2 cellular contexts compared by ENCODE assay signal in the genomic region with DNA sequence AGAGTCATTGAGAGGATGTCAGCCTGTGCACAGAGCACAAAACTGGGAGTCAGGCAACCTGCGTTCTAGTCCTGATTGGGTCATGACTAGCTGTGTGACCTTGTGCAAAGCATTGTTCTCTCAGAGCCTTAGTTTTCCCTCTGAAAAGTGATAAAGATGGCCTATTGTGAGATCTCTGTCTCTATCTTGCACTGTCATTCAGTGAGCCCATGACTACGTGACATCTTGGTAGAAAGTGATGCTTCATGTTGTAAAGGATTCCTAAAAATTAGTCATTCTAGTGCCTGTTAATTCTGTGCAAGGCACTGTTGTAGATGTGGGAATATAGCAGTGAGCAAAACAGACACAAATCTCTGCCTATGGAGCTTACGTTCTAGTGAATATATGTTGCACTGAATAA.
TF ChIP-seq lines count a peak whose summit lies in the region.

No MANE protein-coding gene starts in this region.

TF ChIP-seq in SK-N-SH, 30 proteins besides CTCF, POLR2A, EP300 and RAD21 (continued from another document):
- TF ChIP-seq, protein P1, sequence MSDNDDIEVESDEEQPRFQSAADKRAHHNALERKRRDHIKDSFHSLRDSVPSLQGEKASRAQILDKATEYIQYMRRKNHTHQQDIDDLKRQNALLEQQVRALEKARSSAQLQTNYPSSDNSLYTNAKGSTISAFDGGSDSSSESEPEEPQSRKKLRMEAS (IDR thresholded peaks at IDR 0.05; ENCODE audit: low read depth), result no peak
- no peak for TF ChIP-seq MEF2A (IDR thresholded peaks at IDR 0.05; ENCODE audit: borderline replicate concordance, low read depth)
- no peak for TF ChIP-seq TCF12 (IDR thresholded peaks at IDR 0.05)
- TF ChIP-seq JUND (IDR thresholded peaks at IDR 0.05), result no peak
- TF ChIP-seq, protein P2, sequence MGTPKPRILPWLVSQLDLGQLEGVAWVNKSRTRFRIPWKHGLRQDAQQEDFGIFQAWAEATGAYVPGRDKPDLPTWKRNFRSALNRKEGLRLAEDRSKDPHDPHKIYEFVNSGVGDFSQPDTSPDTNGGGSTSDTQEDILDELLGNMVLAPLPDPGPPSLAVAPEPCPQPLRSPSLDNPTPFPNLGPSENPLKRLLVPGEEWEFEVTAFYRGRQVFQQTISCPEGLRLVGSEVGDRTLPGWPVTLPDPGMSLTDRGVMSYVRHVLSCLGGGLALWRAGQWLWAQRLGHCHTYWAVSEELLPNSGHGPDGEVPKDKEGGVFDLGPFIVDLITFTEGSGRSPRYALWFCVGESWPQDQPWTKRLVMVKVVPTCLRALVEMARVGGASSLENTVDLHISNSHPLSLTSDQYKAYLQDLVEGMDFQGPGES (IDR thresholded peaks at IDR 0.05; ENCODE audit: low read depth, low read length), result no peak

TF ChIP-seq in SK-N-SH treated with all-trans-retinoic acid at 6 μM for 48 hours, 23 proteins besides CTCF, POLR2A, EP300 and RAD21 (continued from another document):
- TF ChIP-seq, protein P3, sequence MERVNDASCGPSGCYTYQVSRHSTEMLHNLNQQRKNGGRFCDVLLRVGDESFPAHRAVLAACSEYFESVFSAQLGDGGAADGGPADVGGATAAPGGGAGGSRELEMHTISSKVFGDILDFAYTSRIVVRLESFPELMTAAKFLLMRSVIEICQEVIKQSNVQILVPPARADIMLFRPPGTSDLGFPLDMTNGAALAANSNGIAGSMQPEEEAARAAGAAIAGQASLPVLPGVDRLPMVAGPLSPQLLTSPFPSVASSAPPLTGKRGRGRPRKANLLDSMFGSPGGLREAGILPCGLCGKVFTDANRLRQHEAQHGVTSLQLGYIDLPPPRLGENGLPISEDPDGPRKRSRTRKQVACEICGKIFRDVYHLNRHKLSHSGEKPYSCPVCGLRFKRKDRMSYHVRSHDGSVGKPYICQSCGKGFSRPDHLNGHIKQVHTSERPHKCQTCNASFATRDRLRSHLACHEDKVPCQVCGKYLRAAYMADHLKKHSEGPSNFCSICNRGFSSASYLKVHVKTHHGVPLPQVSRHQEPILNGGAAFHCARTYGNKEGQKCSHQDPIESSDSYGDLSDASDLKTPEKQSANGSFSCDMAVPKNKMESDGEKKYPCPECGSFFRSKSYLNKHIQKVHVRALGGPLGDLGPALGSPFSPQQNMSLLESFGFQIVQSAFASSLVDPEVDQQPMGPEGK (CRISPR knock-in tag; IDR thresholded peaks at IDR 0.05; ENCODE audit: borderline replicate concordance), result no peak
- TF ChIP-seq PPARA (CRISPR knock-in tag; IDR thresholded peaks at IDR 0.05; ENCODE audit: borderline replicate concordance), result no peak
- no peak for TF ChIP-seq ISL1 (CRISPR knock-in tag; IDR thresholded peaks at IDR 0.05)
- no peak for TF ChIP-seq SNAI2 (CRISPR knock-in tag; IDR thresholded peaks at IDR 0.05)
- no peak for TF ChIP-seq ZFP30 (CRISPR knock-in tag; IDR thresholded peaks at IDR 0.05)
- TF ChIP-seq ZNF565 (CRISPR knock-in tag; conservative IDR thresholded peaks at IDR 0.05; ENCODE audit: low read depth), result no peak
- no peak for TF ChIP-seq ESRRG (CRISPR knock-in tag; IDR thresholded peaks at IDR 0.05)
- no peak for TF ChIP-seq RARB (CRISPR knock-in tag; IDR thresholded peaks at IDR 0.05)
- no peak for TF ChIP-seq ZC3H10 (CRISPR knock-in tag; IDR thresholded peaks at IDR 0.05)
- TF ChIP-seq TCF4 (CRISPR knock-in tag; IDR thresholded peaks at IDR 0.05; ENCODE audit: borderline replicate concordance), result no peak
- TF ChIP-seq, protein P4, sequence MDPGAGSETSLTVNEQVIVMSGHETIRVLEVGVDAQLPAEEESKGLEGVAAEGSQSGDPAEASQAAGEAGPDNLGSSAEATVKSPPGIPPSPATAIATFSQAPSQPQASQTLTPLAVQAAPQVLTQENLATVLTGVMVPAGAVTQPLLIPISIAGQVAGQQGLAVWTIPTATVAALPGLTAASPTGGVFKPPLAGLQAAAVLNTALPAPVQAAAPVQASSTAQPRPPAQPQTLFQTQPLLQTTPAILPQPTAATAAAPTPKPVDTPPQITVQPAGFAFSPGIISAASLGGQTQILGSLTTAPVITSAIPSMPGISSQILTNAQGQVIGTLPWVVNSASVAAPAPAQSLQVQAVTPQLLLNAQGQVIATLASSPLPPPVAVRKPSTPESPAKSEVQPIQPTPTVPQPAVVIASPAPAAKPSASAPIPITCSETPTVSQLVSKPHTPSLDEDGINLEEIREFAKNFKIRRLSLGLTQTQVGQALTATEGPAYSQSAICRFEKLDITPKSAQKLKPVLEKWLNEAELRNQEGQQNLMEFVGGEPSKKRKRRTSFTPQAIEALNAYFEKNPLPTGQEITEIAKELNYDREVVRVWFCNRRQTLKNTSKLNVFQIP (CRISPR knock-in tag; IDR thresholded peaks at IDR 0.05; ENCODE audit: borderline replicate concordance, low read depth), result no peak
- no peak for TF ChIP-seq CSDC2 (CRISPR knock-in tag; IDR thresholded peaks at IDR 0.05)
- TF ChIP-seq, protein P5, sequence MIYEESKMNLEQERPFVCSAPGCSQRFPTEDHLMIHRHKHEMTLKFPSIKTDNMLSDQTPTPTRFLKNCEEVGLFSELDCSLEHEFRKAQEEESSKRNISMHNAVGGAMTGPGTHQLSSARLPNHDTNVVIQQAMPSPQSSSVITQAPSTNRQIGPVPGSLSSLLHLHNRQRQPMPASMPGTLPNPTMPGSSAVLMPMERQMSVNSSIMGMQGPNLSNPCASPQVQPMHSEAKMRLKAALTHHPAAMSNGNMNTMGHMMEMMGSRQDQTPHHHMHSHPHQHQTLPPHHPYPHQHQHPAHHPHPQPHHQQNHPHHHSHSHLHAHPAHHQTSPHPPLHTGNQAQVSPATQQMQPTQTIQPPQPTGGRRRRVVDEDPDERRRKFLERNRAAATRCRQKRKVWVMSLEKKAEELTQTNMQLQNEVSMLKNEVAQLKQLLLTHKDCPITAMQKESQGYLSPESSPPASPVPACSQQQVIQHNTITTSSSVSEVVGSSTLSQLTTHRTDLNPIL (CRISPR knock-in tag; IDR thresholded peaks at IDR 0.05; ENCODE audit: low read depth), result no peak
